ENCODE assay signal across 2 cellular contexts in the genomic region with DNA sequence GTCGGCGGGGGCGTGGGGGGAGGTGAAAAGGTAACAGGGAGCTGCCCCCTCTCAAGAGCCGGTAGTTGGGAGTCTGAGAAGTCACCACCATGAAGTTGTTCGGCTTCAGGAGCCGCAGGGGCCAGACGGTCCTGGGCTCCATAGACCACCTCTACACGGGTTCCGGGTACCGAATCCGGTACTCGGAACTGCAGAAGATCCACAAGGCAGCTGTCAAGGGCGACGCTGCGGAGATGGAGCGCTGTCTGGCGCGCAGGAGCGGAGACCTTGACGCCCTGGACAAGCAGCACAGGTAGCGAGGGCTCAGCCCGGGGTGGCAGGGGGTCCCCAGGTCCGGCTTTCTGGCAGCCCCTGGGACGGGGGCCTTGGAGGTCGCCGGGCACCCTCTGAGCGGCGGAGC.
TF ChIP-seq lines count a peak whose summit lies in the region.

No MANE protein-coding gene starts in this region.

TF ChIP-seq in A549, 52 proteins besides CTCF, POLR2A, EP300 and RAD21 (continued from another document):
- TF ChIP-seq MAZ (IDR thresholded peaks at IDR 0.05; ENCODE audit: borderline replicate concordance, low read depth, low read length) (no peak), HOXB5 (CRISPR knock-in tag; IDR thresholded peaks at IDR 0.05) (no peak), NFE2L2 (conservative IDR thresholded peaks at IDR 0.05; ENCODE audit: low read length) (no peak), EHF (CRISPR knock-in tag; IDR thresholded peaks at IDR 0.05) (no peak), RFX5 (IDR thresholded peaks at IDR 0.05) (no peak), MYC (IDR thresholded peaks at IDR 0.05; ENCODE audit: borderline replicate concordance, low read length) (no peak), RCOR1 (IDR thresholded peaks at IDR 0.05; ENCODE audit: low read depth, low read length) (no peak)

TF ChIP-seq in HepG2, 621 proteins besides CTCF, POLR2A, EP300 and RAD21:
- TF ChIP-seq USF2 (IDR thresholded peaks at IDR 0.05; ENCODE audit: low read depth, low read length) (no peak), USF2 (CRISPR knock-in tag; IDR thresholded peaks at IDR 0.05; ENCODE audit: borderline replicate concordance) (no peak), ZKSCAN5 (CRISPR knock-in tag; IDR thresholded peaks at IDR 0.05) (no peak), MAFF (IDR thresholded peaks at IDR 0.05; ENCODE audit: low read depth, low read length) (no peak), ZNF142 (CRISPR knock-in tag; IDR thresholded peaks at IDR 0.05) (no peak), SP4 (CRISPR knock-in tag; IDR thresholded peaks at IDR 0.05) (no peak), ZNF441 (CRISPR knock-in tag; IDR thresholded peaks at IDR 0.05; ENCODE audit: borderline replicate concordance) (no peak), HNF4A (CRISPR knock-in tag; IDR thresholded peaks at IDR 0.05) (no peak), PRPF4 (IDR thresholded peaks at IDR 0.05; ENCODE audit: low read depth, low read length, poor library complexity, severe bottlenecking) (no peak), ZNF672 (CRISPR knock-in tag; IDR thresholded peaks at IDR 0.05) (no peak), CEBPG (CRISPR knock-in tag; IDR thresholded peaks at IDR 0.05) (no peak), RNF219 (CRISPR knock-in tag; IDR thresholded peaks at IDR 0.05) (no peak), AKAP8 (CRISPR knock-in tag; IDR thresholded peaks at IDR 0.05) (no peak)
- TF ChIP-seq, protein P1, sequence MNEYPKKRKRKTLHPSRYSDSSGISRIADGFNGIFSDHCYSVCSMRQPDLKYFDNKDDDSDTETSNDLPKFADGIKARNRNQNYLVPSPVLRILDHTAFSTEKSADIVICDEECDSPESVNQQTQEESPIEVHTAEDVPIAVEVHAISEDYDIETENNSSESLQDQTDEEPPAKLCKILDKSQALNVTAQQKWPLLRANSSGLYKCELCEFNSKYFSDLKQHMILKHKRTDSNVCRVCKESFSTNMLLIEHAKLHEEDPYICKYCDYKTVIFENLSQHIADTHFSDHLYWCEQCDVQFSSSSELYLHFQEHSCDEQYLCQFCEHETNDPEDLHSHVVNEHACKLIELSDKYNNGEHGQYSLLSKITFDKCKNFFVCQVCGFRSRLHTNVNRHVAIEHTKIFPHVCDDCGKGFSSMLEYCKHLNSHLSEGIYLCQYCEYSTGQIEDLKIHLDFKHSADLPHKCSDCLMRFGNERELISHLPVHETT (CRISPR knock-in tag; conservative IDR thresholded peaks at IDR 0.05): no peak
- TF ChIP-seq, protein P2, sequence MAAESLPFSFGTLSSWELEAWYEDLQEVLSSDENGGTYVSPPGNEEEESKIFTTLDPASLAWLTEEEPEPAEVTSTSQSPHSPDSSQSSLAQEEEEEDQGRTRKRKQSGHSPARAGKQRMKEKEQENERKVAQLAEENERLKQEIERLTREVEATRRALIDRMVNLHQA (CRISPR knock-in tag; IDR thresholded peaks at IDR 0.05): no peak
